Comparison of ENCODE assay signal across 27 cellular contexts in the genomic region with DNA sequence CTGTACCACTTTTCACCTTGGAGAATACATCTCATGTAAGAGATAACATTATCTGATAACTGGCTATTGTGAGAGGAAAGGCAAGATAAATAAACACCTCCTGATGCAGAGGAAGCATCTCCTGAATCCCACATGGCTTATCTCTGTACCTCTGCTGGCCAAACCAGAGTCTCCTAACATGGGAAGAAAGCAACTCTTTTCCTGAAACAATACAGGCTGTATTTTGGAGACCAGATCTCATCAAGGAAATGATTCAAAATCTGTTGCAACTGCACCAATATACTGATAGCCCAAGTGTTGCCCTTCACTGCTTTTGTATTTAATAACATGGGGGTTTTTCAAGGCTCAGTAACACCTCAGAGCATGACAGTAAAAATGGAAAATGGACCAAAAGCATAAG.
"Had no signal": no experiment of that assay in that cellular context is flagged by ENCODE, and none has a peak within 500 bp of the region (broad histone marks: within the 10 kb centered on the region; RNA-seq: fewer than 3 reads in every experiment).

No MANE protein-coding gene starts in this region.

- H3K27me3 ChIP-seq: heart right ventricle, left lung, pancreas, suprapubic skin, transverse colon, vagina had no signal

- H3K27ac Mint-ChIP-seq: effector memory CD8-positive, alpha-beta T cell; natural killer cell treated with Interleukin-12 subunit alpha and Interleukin-12 subunit beta and Interleukin-15 and Interleukin-18, amount 100 ng/mL, for 72 hours; stimulated activated naive CD8-positive, alpha-beta T cell treated with anti-CD3 and anti-CD28 coated beads, Interleukin-15, amount 100 ng/mL, for 72 hours had no signal

- H3K4me2 ChIP-seq: smooth muscle cell had no signal

- H3K4me3 ChIP-seq: coronary artery, heart right ventricle, left lung, mucosa of descending colon, pancreas, smooth muscle cell, suprapubic skin, transverse colon, vagina had no signal

- H3K9me3 Mint-ChIP-seq: effector memory CD8-positive, alpha-beta T cell; naive B cell; natural killer cell treated with Interleukin-12 subunit alpha and Interleukin-12 subunit beta and Interleukin-15 and Interleukin-18, amount 100 ng/mL, for 72 hours; stimulated activated naive CD8-positive, alpha-beta T cell treated with anti-CD3 and anti-CD28 coated beads, Interleukin-15, amount 100 ng/mL, for 72 hours had no signal

- FAIRE-seq: endometrium, islet of Langerhans, pancreas had no signal

- H3K27ac ChIP-seq: coronary artery, epithelial cell of prostate, heart right ventricle, left lung, neutrophil, pancreas, suprapubic skin, transverse colon, vagina had no signal

- DNase-seq: effector memory CD8-positive, alpha-beta T cell; foreskin melanocyte; glutamatergic neuron; heart right ventricle; hippocampal formation; left cardiac atrium; left lung; mucosa of descending colon; naive B cell; pancreas; stimulated activated CD4-positive, alpha-beta T cell treated with anti-CD3 and anti-CD28 coated beads, Interleukin-12 subunit alpha, Interleukin-12 subunit beta, amount 100 ng/mL, for 4 hours; stimulated activated CD4-positive, alpha-beta T cell treated with anti-CD3 and anti-CD28 coated beads, Interleukin-1b, Interleukin-23, amount 100 ng/mL, for 48 hours; stimulated activated CD4-positive, alpha-beta T cell treated with anti-CD3 and anti-CD28 coated beads, Interleukin-4, amount 100 ng/mL, for 1 hour; stimulated activated CD8-positive, alpha-beta memory T cell treated with anti-CD3 and anti-CD28 coated beads, Interleukin-4, amount 100 ng/mL, for 48 hours; stimulated activated naive CD4-positive, alpha-beta T cell; stimulated activated naive CD8-positive, alpha-beta T cell treated with anti-CD3 and anti-CD28 coated beads, Interleukin-15, amount 100 ng/mL, for 72 hours; transverse colon had no signal

- H3K4me1 Mint-ChIP-seq: naive B cell; neural crest cell; stimulated activated naive CD8-positive, alpha-beta T cell treated with anti-CD3 and anti-CD28 coated beads, Interleukin-15, amount 100 ng/mL, for 72 hours had no signal

- H3K36me3 ChIP-seq: heart right ventricle, left lung, neutrophil, pancreas, suprapubic skin, transverse colon, vagina had no signal

- H3K36me3 Mint-ChIP-seq: naive B cell; natural killer cell treated with Interleukin-12 subunit alpha and Interleukin-12 subunit beta and Interleukin-15 and Interleukin-18, amount 100 ng/mL, for 72 hours had no signal

- H3K9me3 ChIP-seq: left lung, mucosa of descending colon, neutrophil, pancreas, suprapubic skin, transverse colon, vagina had no signal

- H3K4me1 ChIP-seq: pancreas, suprapubic skin, transverse colon, vagina had no signal

- H3K4me3 Mint-ChIP-seq: effector memory CD8-positive, alpha-beta T cell; naive B cell; natural killer cell treated with Interleukin-12 subunit alpha and Interleukin-12 subunit beta and Interleukin-15 and Interleukin-18, amount 100 ng/mL, for 72 hours; neural crest cell; stimulated activated naive CD8-positive, alpha-beta T cell treated with anti-CD3 and anti-CD28 coated beads, Interleukin-15, amount 100 ng/mL, for 72 hours had no signal
